32 cellular contexts compared by ENCODE assay signal in genomic region chr11:125146232-125146631, GRCh38. TPM values are rescaled to one million over a fixed set of nuclear protein-coding genes. Genes with fewer than 3 reads are reported as not detected.
"Had no signal": no experiment of that assay in that cellular context is flagged by ENCODE, and none has a peak within 500 bp of the region (broad histone marks: within the 10 kb centered on the region; RNA-seq: fewer than 3 reads in every experiment).

No MANE protein-coding gene starts in this region.

- H3K9me3 ChIP-seq: esophagus squamous epithelium, heart right ventricle, mucosa of descending colon, neutrophil, right lobe of liver, suprapubic skin, transverse colon, upper lobe of right lung, uterus had no signal

- H3K36me3 Mint-ChIP-seq: mesothelial cell of epicardium; naive B cell; natural killer cell treated with Interleukin-12 subunit alpha and Interleukin-12 subunit beta and Interleukin-15 and Interleukin-18, amount 100 ng/mL, for 72 hours had no signal

- H3K27ac Mint-ChIP-seq: mesothelial cell of epicardium; naive B cell; natural killer cell treated with Interleukin-12 subunit alpha and Interleukin-12 subunit beta and Interleukin-15 and Interleukin-18, amount 100 ng/mL, for 72 hours; progenitor cell of endocrine pancreas; stimulated activated naive CD8-positive, alpha-beta T cell treated with anti-CD3 and anti-CD28 coated beads, Interleukin-15, amount 100 ng/mL, for 72 hours had no signal

- H3K4me3 Mint-ChIP-seq: mesothelial cell of epicardium; naive B cell; natural killer cell treated with Interleukin-12 subunit alpha and Interleukin-12 subunit beta and Interleukin-15 and Interleukin-18, amount 100 ng/mL, for 72 hours; neural crest cell; stimulated activated naive CD8-positive, alpha-beta T cell treated with anti-CD3 and anti-CD28 coated beads, Interleukin-15, amount 100 ng/mL, for 72 hours had no signal

- FAIRE-seq: endometrium, kidney, small intestine had no signal

- H3K4me3 ChIP-seq: coronary artery, esophagus squamous epithelium, heart right ventricle, mucosa of descending colon, right lobe of liver, suprapubic skin, transverse colon, upper lobe of right lung, uterus had no signal

- H3K79me2 ChIP-seq: parathyroid adenoma had no signal

- DNase-seq: dermis blood vessel endothelial cell; effector memory CD4-positive, alpha-beta T cell; erythroblast; esophagus squamous epithelium; foreskin melanocyte; glutamatergic neuron; heart right ventricle; hippocampal formation; kidney; mesenchymal stem cell; mucosa of descending colon; naive B cell; right lobe of liver; small intestine; stimulated activated CD4-positive, alpha-beta T cell treated with anti-CD3 and anti-CD28 coated beads, Interleukin-15, amount 100 ng/mL, for 24 hours; stimulated activated CD4-positive, alpha-beta T cell treated with anti-CD3 and anti-CD28 coated beads, Interleukin-2, amount 100 ng/mL, for 48 hours; stimulated activated naive CD4-positive, alpha-beta T cell; stimulated activated naive CD8-positive, alpha-beta T cell treated with anti-CD3 and anti-CD28 coated beads, Interleukin-15, amount 100 ng/mL, for 72 hours; transverse colon; upper lobe of right lung; uterus had no signal

- ATAC-seq: heart right ventricle; left lobe of liver; mucosa of descending colon; natural killer cell treated with Interleukin-12 subunit alpha and Interleukin-12 subunit beta and Interleukin-15 and Interleukin-18, amount 100 ng/mL, for 72 hours; right lobe of liver; stimulated activated naive CD8-positive, alpha-beta T cell treated with anti-CD3 and anti-CD28 coated beads, Interleukin-15, amount 100 ng/mL, for 72 hours; upper lobe of right lung had no signal

- H3K36me3 ChIP-seq: esophagus squamous epithelium, heart right ventricle, neutrophil, right lobe of liver, suprapubic skin, transverse colon, upper lobe of right lung, uterus had no signal

- H3K27me3 ChIP-seq: right lobe of liver had no signal

- H3K4me1 ChIP-seq: parathyroid adenoma, right lobe of liver, uterus had no signal

- H3K9me3 Mint-ChIP-seq: mesothelial cell of epicardium; naive B cell; natural killer cell treated with Interleukin-12 subunit alpha and Interleukin-12 subunit beta and Interleukin-15 and Interleukin-18, amount 100 ng/mL, for 72 hours; neural crest cell; stimulated activated naive CD8-positive, alpha-beta T cell treated with anti-CD3 and anti-CD28 coated beads, Interleukin-15, amount 100 ng/mL, for 72 hours had no signal

- H3K9ac ChIP-seq: parathyroid adenoma had no signal

- H3K27ac ChIP-seq: coronary artery, esophagus squamous epithelium, heart right ventricle, neutrophil, parathyroid adenoma, right lobe of liver, suprapubic skin, transverse colon, upper lobe of right lung, uterus had no signal

- H2AFZ ChIP-seq: parathyroid adenoma had no signal

RNA-seq across cellular contexts. Expression of gene PKNOX2, which starts 18.3 kb away (rescaled TPM):
- total RNA-seq: dermis blood vessel endothelial cell; lung microvascular endothelial cell; natural killer cell treated with Interleukin-12 subunit alpha and Interleukin-12 subunit beta and Interleukin-15 and Interleukin-18, amount 100 ng/mL, for 72 hours had no signal
